ENCODE assay signal across 28 cellular contexts in genomic region chr6:6740595-6740994, GRCh38.
"Had no signal": no experiment of that assay in that cellular context is flagged by ENCODE, and none has a peak within 500 bp of the region (broad histone marks: within the 10 kb centered on the region; RNA-seq: fewer than 3 reads in every experiment).

No MANE protein-coding gene starts in this region.

- H3K27me3 ChIP-seq: colonic mucosa, gastrocnemius medialis, left lung, neural progenitor cell, right lobe of liver, thyroid gland, vagina had no signal

- H3K4me3 ChIP-seq: colonic mucosa, gastrocnemius medialis, left lung, lower lobe of right lung, neural progenitor cell, prostate gland, right lobe of liver, smooth muscle cell, thyroid gland, vagina had no signal

- H3K4me1 ChIP-seq: colonic mucosa, prostate gland, right lobe of liver had no signal

- H3K9me3 ChIP-seq: colonic mucosa, gastrocnemius medialis, left lung, lower lobe of right lung, prostate gland, right lobe of liver, thyroid gland, vagina had no signal

- ATAC-seq: esophagus mucosa; gastrocnemius medialis; lower lobe of right lung; naive thymus-derived CD4-positive, alpha-beta T cell; right lobe of liver; stimulated activated naive CD8-positive, alpha-beta T cell treated with anti-CD3 and anti-CD28 coated beads, Interleukin-15, amount 100 ng/mL, for 72 hours had no signal

- H3K36me3 ChIP-seq: colonic mucosa, gastrocnemius medialis, left lung, lower lobe of right lung, neural progenitor cell, prostate gland, right lobe of liver, thyroid gland, vagina had no signal

- DNase-seq: colonic mucosa; effector CD8-positive, alpha-beta T cell; foreskin fibroblast; gastrocnemius medialis; head of caudate nucleus; hippocampal formation; immature natural killer cell; kidney glomerular epithelial cell; left lung; lower lobe of right lung; midbrain; naive thymus-derived CD4-positive, alpha-beta T cell; nucleus accumbens; right lobe of liver; stimulated activated CD4-positive, alpha-beta T cell treated with anti-CD3 and anti-CD28 coated beads, Interleukin-12 subunit alpha, Interleukin-12 subunit beta, amount 100 ng/mL, for 4 hours; stimulated activated CD4-positive, alpha-beta T cell treated with anti-CD3 and anti-CD28 coated beads, Interleukin-1b, Interleukin-23, amount 100 ng/mL, for 48 hours; stimulated activated CD4-positive, alpha-beta T cell treated with anti-CD3 and anti-CD28 coated beads, Interleukin-4, amount 100 ng/mL, for 1 hour; stimulated activated CD8-positive, alpha-beta memory T cell treated with anti-CD3 and anti-CD28 coated beads, Interleukin-4, amount 100 ng/mL, for 48 hours; stimulated activated naive CD4-positive, alpha-beta T cell; stimulated activated naive CD8-positive, alpha-beta T cell treated with anti-CD3 and anti-CD28 coated beads, Interleukin-15, amount 100 ng/mL, for 72 hours; thyroid gland; trophoblast cell had no signal

- H3K27ac ChIP-seq: colonic mucosa, epithelial cell of prostate, left lung, lower lobe of right lung, neural progenitor cell, prostate gland, right lobe of liver, vagina had no signal
